Comparison of ENCODE assay signal across 22 cellular contexts in genomic region chr11:70669871-70670683, GRCh38.
DNase-seq lines count a peak whose midpoint lies in the region; ATAC-seq and TF ChIP-seq lines count a peak whose summit lies in the region.
"Had no signal": no experiment of that assay in that cellular context is flagged by ENCODE, and none has a peak within 500 bp of the region (broad histone marks: within the 10 kb centered on the region; RNA-seq: fewer than 3 reads in every experiment).

No MANE protein-coding gene starts in this region.

- no peaks in the 10 kb centered on the region for H3K36me3 ChIP-seq in neuronal stem cell (replicated peaks in 1 of 2; ENCODE audit: control insufficient read depth in 2 of 2, insufficient read depth in 2 of 2, low read length in 2 of 2)
- H3K36me3 ChIP-seq: ovary, spleen, tibial artery had no signal

- no peaks in the 10 kb centered on the region for H3K27me3 ChIP-seq in neuronal stem cell (ENCODE audit: control insufficient read depth in 3 of 3, insufficient read depth in 3 of 3, low read depth in 1 of 3, low read length in 3 of 3)
- H3K27me3 ChIP-seq: ovary had no signal

- DNase-seq in DMS 273 (lab: John Stamatoyannopoulos, UW; ENCODE audit: unreplicated experiment) (peak; percentile 48), DMS 273 treated with DMSO at 0.1 percent for 48 hours (lab: John Stamatoyannopoulos, UW) (no peak), NB4 (ENCODE audit: low read depth) (peak; percentile 60), chondrocyte (ENCODE audit: low spot score) (peak; percentile 90), neuronal stem cell (ENCODE audit: low spot score) (no peak), DMS114 treated with DMSO at 0.1 percent for 48 hours (lab: John Stamatoyannopoulos, UW; ENCODE audit: unreplicated experiment) (no peak)
- DNase-seq: activated B cell treated with CpG ODN at 0.5 μM for 24 hours; activated CD4-positive, alpha-beta T cell treated with anti-CD3 and anti-CD28 coated beads, Interleukin-2, amount 50 U/mL, for 1 hour; activated T-cell treated with anti-CD3 and anti-CD28 coated beads, Interleukin-2, amount 50 U/mL, for 4 hours; CD4-positive, alpha-beta T cell; HFFc6; NCI-H1105; NCI-H226; ovary; spleen; T1000; tibial artery had no signal

- H3K4me1 Mint-ChIP-seq in chondrocyte (ENCODE audit: low read depth) = no peaks in the 10 kb centered on the region
- H3K4me1 Mint-ChIP-seq: activated B cell treated with CpG ODN at 0.5 μM for 24 hours; central memory CD8-positive, alpha-beta T cell had no signal

- H3K9me3 Mint-ChIP-seq in chondrocyte (ENCODE audit: low read depth) = no peaks in the 10 kb centered on the region
- H3K9me3 Mint-ChIP-seq: activated T-cell treated with anti-CD3 and anti-CD28 coated beads, Interleukin-2, amount 50 U/mL, for 4 hours; CD4-positive, alpha-beta T cell; central memory CD8-positive, alpha-beta T cell; natural killer cell treated with Interleukin-12 subunit alpha and Interleukin-12 subunit beta and Interleukin-15 and Interleukin-18, amount 100 ng/mL, for 72 hours had no signal

- H2BK12ac ChIP-seq in neuronal stem cell (ENCODE audit: low read length) = no peak overlapping the region

- H3K27me3 Mint-ChIP-seq in chondrocyte (ENCODE audit: low read depth) = peaks cover 22% of the 10 kb centered on the region

- H4K91ac ChIP-seq in neuronal stem cell (ENCODE audit: low read depth, low read length, poor library complexity) = no peak overlapping the region

- H3K9ac ChIP-seq in neuronal stem cell (ENCODE audit: low read depth, low read length, poor library complexity) = no peak overlapping the region

- H3K79me1 ChIP-seq in neuronal stem cell (ENCODE audit: low read depth, low read length) = peaks cover 2% of the 10 kb centered on the region

- H3K4me3 Mint-ChIP-seq in chondrocyte (ENCODE audit: unreplicated experiment) = no peak overlapping the region
- H3K4me3 Mint-ChIP-seq: activated B cell treated with CpG ODN at 0.5 μM for 24 hours; activated T-cell treated with anti-CD3 and anti-CD28 coated beads, Interleukin-2, amount 50 U/mL, for 4 hours; CD4-positive, alpha-beta T cell; central memory CD8-positive, alpha-beta T cell; HFFc6; natural killer cell treated with Interleukin-12 subunit alpha and Interleukin-12 subunit beta and Interleukin-15 and Interleukin-18, amount 100 ng/mL, for 72 hours had no signal

- no peak overlapping the region for H2AFZ ChIP-seq in neuronal stem cell (ENCODE audit: low read length)

- no peak overlapping the region for H3K23ac ChIP-seq in neuronal stem cell (ENCODE audit: low read depth, low read length, poor library complexity)

- TF ChIP-seq POLR2A in NB4 (IDR thresholded peaks at IDR 0.05; ENCODE audit: extremely low read depth, insufficient read length) = no peak

- peaks cover 0 to 2% of the 10 kb centered on the region in 2 donors for H3K9me3 ChIP-seq in neuronal stem cell (replicated peaks in 1 of 2; ENCODE audit: control insufficient read depth in 2 of 2, insufficient read depth in 1 of 2, low read depth in 1 of 2, low read length in 2 of 2)
- H3K9me3 ChIP-seq: ovary, spleen, tibial artery had no signal

- H3K36me3 Mint-ChIP-seq in chondrocyte (ENCODE audit: low read depth) = no peaks in the 10 kb centered on the region
- H3K36me3 Mint-ChIP-seq: natural killer cell treated with Interleukin-12 subunit alpha and Interleukin-12 subunit beta and Interleukin-15 and Interleukin-18, amount 100 ng/mL, for 72 hours had no signal

- peak overlapping the region; percentile 4 for H3K18ac ChIP-seq in neuronal stem cell (ENCODE audit: low read length)

- no peak overlapping the region for H4K8ac ChIP-seq in neuronal stem cell (ENCODE audit: low read depth, low read length)

- H3K4ac ChIP-seq in neuronal stem cell (ENCODE audit: low read length) = no peak overlapping the region

- H2BK15ac ChIP-seq in neuronal stem cell (ENCODE audit: low read length) = no peak overlapping the region

- TF ChIP-seq CTCF in NB4 (IDR thresholded peaks at IDR 0.05; ENCODE audit: low read depth, low read length) = no peak
- TF ChIP-seq CTCF in chondrocyte (IDR thresholded peaks at IDR 0.05) = no peak

- ATAC-seq in GM18519 (IDR thresholded peaks at IDR 0.05; ENCODE audit: low FRiP score, unreplicated experiment) = no peak
- ATAC-seq in HG03457 (IDR thresholded peaks at IDR 0.05; ENCODE audit: unreplicated experiment) = no peak
- ATAC-seq: activated T-cell treated with anti-CD3 and anti-CD28 coated beads, Interleukin-2, amount 50 U/mL, for 4 hours; natural killer cell treated with Interleukin-12 subunit alpha and Interleukin-12 subunit beta and Interleukin-15 and Interleukin-18, amount 100 ng/mL, for 72 hours had no signal

- H3K14ac ChIP-seq in neuronal stem cell (ENCODE audit: low read length) = no peak overlapping the region

- no peak overlapping the region for H2AK5ac ChIP-seq in neuronal stem cell (ENCODE audit: low read depth, low read length)

- no peak overlapping the region for H2BK120ac ChIP-seq in neuronal stem cell (ENCODE audit: low read depth, low read length)

- H3K27ac Mint-ChIP-seq in chondrocyte (ENCODE audit: unreplicated experiment) = no peak overlapping the region
- H3K27ac Mint-ChIP-seq: activated B cell treated with CpG ODN at 0.5 μM for 24 hours; CD4-positive, alpha-beta T cell; HFFc6; natural killer cell treated with Interleukin-12 subunit alpha and Interleukin-12 subunit beta and Interleukin-15 and Interleukin-18, amount 100 ng/mL, for 72 hours had no signal

- no CpG with 5 or more reads among the region's 25 CpGs for WGBS in neuronal stem cell (ENCODE audit: extremely low coverage in 2 of 2, insufficient read length in 2 of 2, insufficient replicate concordance in 1 of 2), 2 donors

- no peak overlapping the region for H3K27ac ChIP-seq in neuronal stem cell (replicated peaks; ENCODE audit: low read length)
- H3K27ac ChIP-seq: 22Rv1, ovary, tibial artery had no signal

- peaks cover 2 to 7% of the 10 kb centered on the region in 2 donors for H3K4me1 ChIP-seq in neuronal stem cell (ENCODE audit: control insufficient read depth in 2 of 2, insufficient read depth in 1 of 2, low read depth in 1 of 2, low read length in 2 of 2)
- H3K4me1 ChIP-seq: tibial artery had no signal

- H3K4me3 ChIP-seq in NB4 (ENCODE audit: low read depth, low read length) (no peak overlapping the region), neuronal stem cell (ENCODE audit: low read length in 2 of 2) (no peak overlapping the region)
- H3K4me3 ChIP-seq: ovary, spleen, tibial artery had no signal

- no peak overlapping the region for H2BK5ac ChIP-seq in neuronal stem cell (ENCODE audit: low read length)

- no peak overlapping the region for H3K4me2 ChIP-seq in neuronal stem cell (ENCODE audit: insufficient read depth, low read length, poor library complexity, severe bottlenecking)

Comparison
In these comparisons a context has a peak if more than half of its experiments do, and no peak if none do; other contexts are left out.
1. DNase-seq: peak in DMS 273 (single experiment), NB4 (single experiment) and chondrocyte (single experiment); none in DMS 273 treated with DMSO at 0.1 percent for 48 hours (single experiment), neuronal stem cell (single experiment) and DMS114 treated with DMSO at 0.1 percent for 48 hours (single experiment).